ENCODE assay signal across 3 cellular contexts in genomic region chr12:8787206-8787605, GRCh38. TPM values are rescaled to one million over a fixed set of nuclear protein-coding genes. Genes with fewer than 3 reads are reported as not detected.
"Had no signal": no experiment of that assay in that cellular context is flagged by ENCODE, and none has a peak within 500 bp of the region (broad histone marks: within the 10 kb centered on the region; RNA-seq: fewer than 3 reads in every experiment).

No MANE protein-coding gene starts in this region.

RNA-seq across cellular contexts. Expression of gene A2ML1, which starts 35.2 kb away (rescaled TPM):
- total RNA-seq: GM23248, H4, HFFc6 had no signal
- polyA plus RNA-seq: GM23248 had no signal
